Comparison of ENCODE assay signal across 1 cellular context in genomic region chr17:40005527-40005926, GRCh38.
TF ChIP-seq lines count a peak whose summit lies in the region.

No MANE protein-coding gene starts in this region.

TF ChIP-seq in K562, 482 proteins besides CTCF, POLR2A, EP300 and RAD21 (continued from another document):
- peak; percentile 83 for TF ChIP-seq JUND (IDR thresholded peaks at IDR 0.05; ENCODE audit: borderline replicate concordance, low read depth, low read length)
- peak; percentile 78; the same call in 1 of the 3 replicates for TF ChIP-seq JUND (tag; IDR thresholded peaks at IDR 0.05; ENCODE audit: borderline replicate concordance, low read depth, low read length)
- TF ChIP-seq DPF2 (IDR thresholded peaks at IDR 0.05) = peak; percentile 82
- TF ChIP-seq STAT6 (CRISPR knock-in tag; IDR thresholded peaks at IDR 0.05) = no peak
- peak; percentile 70; the same call in 1 of the 2 replicates for TF ChIP-seq ATF7 (IDR thresholded peaks at IDR 0.05)
- TF ChIP-seq GABPB2 (CRISPR knock-in tag; conservative IDR thresholded peaks at IDR 0.05) = no peak
- TF ChIP-seq MEIS2 (IDR thresholded peaks at IDR 0.05; ENCODE audit: partially characterized antibody) = peak; percentile 97
- peak; percentile 68 for TF ChIP-seq TEAD4 (IDR thresholded peaks at IDR 0.05; ENCODE audit: low read length)
- no peak for TF ChIP-seq TEAD4 (CRISPR knock-in tag; IDR thresholded peaks at IDR 0.05; ENCODE audit: borderline replicate concordance)
- TF ChIP-seq YY1 (IDR thresholded peaks at IDR 0.05; ENCODE audit: borderline replicate concordance in 1 of 3, control insufficient read depth in 1 of 3, extremely low read depth in 1 of 3, insufficient read depth in 3 of 3, insufficient read length in 1 of 3, insufficient replicate concordance in 2 of 3, low read depth in 1 of 3, low read length in 2 of 3) = peak in 1 of 3 experiments; percentile 38
- TF ChIP-seq SMARCA4 (IDR thresholded peaks at IDR 0.05) = peak; percentile 70
- TF ChIP-seq ZNF586 (CRISPR knock-in tag; conservative IDR thresholded peaks at IDR 0.05) = no peak
- TF ChIP-seq TBL1XR1 (IDR thresholded peaks at IDR 0.05; ENCODE audit: low read length in 2 of 2) = 0 out of 4 replicates have a peak, but pooled peaks of 1 of the 2 experiments have one; percentile 24
- TF ChIP-seq ZMIZ1 (IDR thresholded peaks at IDR 0.05; ENCODE audit: low read depth in 2 of 2, low read length in 2 of 2) = 0 out of 4 replicates have a peak, but pooled peaks of 1 of the 2 experiments have one; percentile 20
- no peak for TF ChIP-seq HMG20A (CRISPR knock-in tag; conservative IDR thresholded peaks at IDR 0.05)
- TF ChIP-seq SRF (CRISPR knock-in tag; IDR thresholded peaks at IDR 0.05) = peak in 1 of 2 experiments; percentile 88; a peak in 2 of 4 replicates
- TF ChIP-seq BHLHE40 (IDR thresholded peaks at IDR 0.05; ENCODE audit: low read length) = 0 out of 2 replicates have a peak, but pooled peaks have one; percentile 11
- no peak for TF ChIP-seq GABPA (tag; conservative IDR thresholded peaks at IDR 0.05; ENCODE audit: low read depth)
